Comparison of ENCODE assay signal across 9 cellular contexts in genomic region chr17:39622380-39623006, GRCh38. TPM values are rescaled to one million over a fixed set of nuclear protein-coding genes. Genes with fewer than 3 reads are reported as not detected.
A peak's percentile ranks its signal among the peaks of the same experiment; 100 is the strongest.
DNase-seq lines count a peak whose midpoint lies in the region; ATAC-seq, FAIRE-seq and TF ChIP-seq lines count a peak whose summit lies in the region.
"Had no signal": no experiment of that assay in that cellular context is flagged by ENCODE, and none has a peak within 500 bp of the region (broad histone marks: within the 10 kb centered on the region; RNA-seq: fewer than 3 reads in every experiment).

No MANE protein-coding gene starts in this region.

- peaks cover 22% of the 10 kb centered on the region for H3K27me3 ChIP-seq in CD4-positive, alpha-beta T cell (ENCODE audit: control insufficient read depth, insufficient read depth, low read length)
- no peaks in the 10 kb centered on the region for H3K27me3 ChIP-seq in HCT116 (ENCODE audit: insufficient read depth, low read length)
- H3K27me3 ChIP-seq in fibroblast of lung (ENCODE audit: control insufficient read depth, insufficient read depth, low read length), result peaks cover 41% of the 10 kb centered on the region

- CTCF ChIA-PET in CD4-positive, alpha-beta T cell (lab: Charles Lee), result interaction anchor here (0.6 to 3.6 kb wide), 35 partner anchors 9 to 358 kb away, joined by 3 to 66 read pairs (median 7); partner anchors contain the start of genes CDK12, IKZF3, MIEN1 and PGAP3
- CTCF ChIA-PET in HCT116 (lab: Charles Lee), result interaction anchor here (1.0 to 8.4 kb wide), 24 partner anchors 9 to 491 kb away, joined by 3 to 157 read pairs (median 9); no protein-coding TSS in a partner anchor

- no peak overlapping the region for H3K27ac ChIP-seq in CD4-positive, alpha-beta T cell (ENCODE audit: low read depth, low read length)
- no peak overlapping the region for H3K27ac ChIP-seq in HCT116 (ENCODE audit: low read depth, low read length)
- H3K27ac ChIP-seq in fibroblast of lung (ENCODE audit: insufficient read depth, low read length), result no peak overlapping the region
- H3K27ac ChIP-seq in kidney (ENCODE audit: low read depth in 2 of 2, low read length in 2 of 2), result no peak overlapping the region

- H2AFZ ChIP-seq in HCT116 (ENCODE audit: low read depth, low read length, poor library complexity, severe bottlenecking) (peak overlapping the region; percentile 90), fibroblast of lung (ENCODE audit: low read length) (no peak overlapping the region)

- H3K4me3 Mint-ChIP-seq in CD4-positive, alpha-beta T cell, result peak overlapping the region; percentile 62

- H3K79me2 ChIP-seq in HCT116 (ENCODE audit: insufficient read depth, low read length) (no peaks in the 10 kb centered on the region), fibroblast of lung (ENCODE audit: control insufficient read depth, insufficient read depth, low read length) (no peaks in the 10 kb centered on the region)

- TF ChIP-seq CTCF in CD4-positive, alpha-beta T cell (IDR thresholded peaks at IDR 0.05), result no peak
- TF ChIP-seq CTCF in HCT116 (IDR thresholded peaks at IDR 0.05 in 2 of 3, conservative IDR thresholded peaks at IDR 0.05 in 1 of 3; ENCODE audit: borderline replicate concordance in 1 of 3, insufficient read depth in 1 of 3, low read depth in 2 of 3, low read length in 2 of 3) (no peak), fibroblast of lung (conservative IDR thresholded peaks at IDR 0.05 in 1 of 2, IDR thresholded peaks at IDR 0.05 in 1 of 2; ENCODE audit: low read depth in 1 of 2, low read length in 2 of 2) (no peak), kidney (IDR thresholded peaks at IDR 0.05; ENCODE audit: borderline replicate concordance, extremely low read depth, insufficient read depth) (no peak)

- RAD21 ChIA-PET in HCT116 (lab: Charles Lee; ENCODE audit: low non-redundant PET in 1 of 2, low total read pairs in 2 of 2, uncharacterized antibody in 2 of 2, unreplicated experiment in 2 of 2), result interaction anchor here (1.0 to 2.7 kb wide), 7 partner anchors 11 to 96 kb away, joined by 3 to 15 read pairs (median 6); no protein-coding TSS in a partner anchor

- FAIRE-seq in kidney (lab: Jason Lieb, UNC), result no peak

- H3K36me3 ChIP-seq in HCT116 (ENCODE audit: control insufficient read depth in 1 of 2, insufficient read depth in 2 of 2, low read length in 2 of 2) (no peaks in the 10 kb centered on the region), fibroblast of lung (ENCODE audit: control insufficient read depth, insufficient read depth, low read length) (no peaks in the 10 kb centered on the region), kidney (ENCODE audit: control insufficient read depth in 1 of 2, insufficient read depth in 2 of 2, low read length in 2 of 2) (no peaks in the 10 kb centered on the region)

- ATAC-seq in CD4-positive, alpha-beta T cell (ENCODE audit: poor library complexity), result peak; percentile 51
- ATAC-seq in HCT116 (no peak), SK-N-SH treated with all-trans-retinoic acid at 6 μM for 48 hours (peak; percentile 5; the same call in 2 of the 3 replicates)

- H3K9ac ChIP-seq in HCT116 (ENCODE audit: low read length) (no peak overlapping the region), fibroblast of lung (ENCODE audit: insufficient read depth, low read length) (no peak overlapping the region), kidney (ENCODE audit: low read length in 2 of 2) (no peak overlapping the region)

- peaks cover 33% of the 10 kb centered on the region for H3K27me3 Mint-ChIP-seq in CD4-positive, alpha-beta T cell

- H3K4me2 ChIP-seq in HCT116 (ENCODE audit: low read length) (peak overlapping the region; percentile 70), fibroblast of lung (ENCODE audit: extremely low read depth, insufficient read depth, low read length) (peak overlapping the region; percentile 74)

- peaks cover 25% of the 10 kb centered on the region for H3K4me1 Mint-ChIP-seq in CD4-positive, alpha-beta T cell (ENCODE audit: low read depth)

- TF ChIP-seq RAD21 in HCT116 (IDR thresholded peaks at IDR 0.05; ENCODE audit: low read depth), result no peak

- H3K9me3 Mint-ChIP-seq in CD4-positive, alpha-beta T cell, result no peaks in the 10 kb centered on the region

- peak overlapping the region; percentile 74 for H3K27ac Mint-ChIP-seq in CD4-positive, alpha-beta T cell

- TF ChIP-seq POLR2A in HCT116 (IDR thresholded peaks at IDR 0.05; ENCODE audit: borderline replicate concordance, extremely low read depth, insufficient read depth, insufficient read length), result no peak

- no TSS peak for BruUV-seq in HCT116 (replicated peaks; lab: Mats Ljungman, UMichigan)

- no peak overlapping the region for H3K4me3 ChIP-seq in HCT116 (replicated peaks in 1 of 2; ENCODE audit: low read depth in 1 of 2, low read length in 2 of 2)
- H3K4me3 ChIP-seq in fibroblast of lung (replicated peaks in 1 of 4; ENCODE audit: control extremely low read depth in 1 of 4, insufficient read depth in 1 of 4, low read depth in 3 of 4, low read length in 4 of 4), result no peak overlapping the region
- H3K4me3 ChIP-seq in kidney (ENCODE audit: low read length in 2 of 2), result no peak overlapping the region

- H3K4me1 ChIP-seq in HCT116 (ENCODE audit: control insufficient read depth in 1 of 2, insufficient read depth in 2 of 2, low read length in 2 of 2), result peaks cover 14 to 29% of the 10 kb centered on the region in 2 experiments; a peak in 3 of 4 replicates
- H3K4me1 ChIP-seq in fibroblast of lung (ENCODE audit: control insufficient read depth, extremely low read depth, insufficient read depth, low read length), result no peaks in the 10 kb centered on the region
- peaks cover 3 to 11% of the 10 kb centered on the region in 2 donors for H3K4me1 ChIP-seq in kidney (ENCODE audit: control insufficient read depth in 1 of 2, insufficient read depth in 1 of 2, low read depth in 1 of 2, low read length in 2 of 2)

- POLR2A ChIA-PET in CD4-positive, alpha-beta T cell (lab: Charles Lee), result interaction anchor here (1.0 to 2.5 kb wide), 8 partner anchors 14 to 358 kb away, joined by 3 to 12 read pairs (median 6); partner anchors contain the start of genes MIEN1, PSMD3 and STARD3
- POLR2A ChIA-PET in HCT116 (lab: Charles Lee), result interaction anchor here (1.3 kb wide), 1 partner anchor 9 kb away, joined by 3 read pairs; no protein-coding TSS in a partner anchor

- H3K9me2 ChIP-seq in HCT116 (ENCODE audit: insufficient read depth), result no peaks in the 10 kb centered on the region

- intact Hi-C loops in CD4-positive, alpha-beta T cell (cut with DNase I, micrococcal nuclease), result loop anchor here (1.0 to 10.0 kb wide), 14 partner anchors 12 to 358 kb away; partner anchors contain the start of genes IKZF3 (in 2 of the 2), MIEN1 (in 2 of the 2), PNMT (in 1 of the 2) and PSMD3 (in 1 of the 2)
- intact Hi-C loops in HCT116 (cut with micrococcal nuclease) (loop anchor here (1.0 to 5.0 kb wide), 6 partner anchors 50 to 415 kb away; partner anchors contain the start of genes GRB7 and PSMD3), kidney (cut with DNase I) (loop anchor here (10.0 kb wide), 1 partner anchor 78 kb away; no protein-coding TSS in a partner anchor)

- H3K9me3 ChIP-seq in CD4-positive, alpha-beta T cell (ENCODE audit: control insufficient read depth, low read length), result no peaks in the 10 kb centered on the region
- H3K9me3 ChIP-seq in HCT116 (ENCODE audit: control insufficient read depth in 1 of 2, insufficient read depth in 1 of 2, low read depth in 1 of 2, low read length in 2 of 2), result no peaks in the 10 kb centered on the region
- H3K9me3 ChIP-seq in fibroblast of lung (ENCODE audit: control insufficient read depth, insufficient read depth, low read depth, low read length), result no peaks in the 10 kb centered on the region
- H3K9me3 ChIP-seq in kidney (ENCODE audit: control insufficient read depth in 1 of 2, low read length in 2 of 2), result no peaks in the 10 kb centered on the region

- H3K36me3 Mint-ChIP-seq in CD4-positive, alpha-beta T cell (ENCODE audit: low read depth), result no peaks in the 10 kb centered on the region

- H4K20me1 ChIP-seq in HCT116 (ENCODE audit: insufficient read depth) (no peaks in the 10 kb centered on the region), fibroblast of lung (ENCODE audit: control insufficient read depth, extremely low read depth, insufficient read depth, low read length) (no peaks in the 10 kb centered on the region)

- DNase-seq in CD4-positive, alpha-beta T cell, result peak in 2 of 10 experiments; percentile 13 to 28
- DNase-seq in HCT116 (ENCODE audit: low read depth, low spot score) (no peak), fibroblast of lung (ENCODE audit: low read depth in 2 of 2) (no peak), NCI-H69 (lab: John Stamatoyannopoulos, UW) (no peak), kidney (no peak), HuH-7.5 (ENCODE audit: low spot score) (no peak), SW 1271 (lab: John Stamatoyannopoulos, UW) (no peak)

RNA-seq across cellular contexts. Expression of gene PPP1R1B, which starts 4.3 kb away (rescaled TPM):
- under 1 TPM in 1 of 2 experiments, not detected in 1; 0.25 TPM for total RNA-seq in CD4-positive, alpha-beta T cell
- total RNA-seq in HCT116 (2021; ENCODE audit: unreplicated experiment) (0.49 TPM), fibroblast of lung (under 0.01 and 0.26 TPM in 2 replicates), kidney (31.1 TPM)
- 0.40 and 0.56 TPM in 2 replicates for polyA plus RNA-seq in HCT116 (2012)
- polyA plus RNA-seq in fibroblast of lung (0.05 TPM in 1 of 2 replicates, not detected in the other), kidney (ENCODE audit: insufficient read depth, low read depth, low replicate concordance) (22.9 TPM)
- polyA plus RNA-seq in fibroblast of lung (2012), result 0.08 TPM in 1 of 2 replicates, not detected in the other
- polyA minus RNA-seq in fibroblast of lung (ENCODE audit: low replicate concordance), result not detected in 2 replicates
- total RNA-seq: LHCN-M2 had no signal

RNA-seq across cellular contexts. Expression of gene STARD3, which starts 14.5 kb away (rescaled TPM):
- total RNA-seq in CD4-positive, alpha-beta T cell, result 10 to 100 TPM; 96.5 to 99.9 TPM
- total RNA-seq in HCT116 (2021; ENCODE audit: unreplicated experiment) (73.9 TPM), fibroblast of lung (28.0 and 31.7 TPM in 2 replicates), kidney (47.6 TPM)
- 66.5 and 74.4 TPM in 2 replicates for polyA plus RNA-seq in HCT116 (2012)
- polyA plus RNA-seq in fibroblast of lung (30.4 and 43.1 TPM in 2 replicates), kidney (ENCODE audit: insufficient read depth, low read depth, low replicate concordance) (32.1 TPM)
- 24.5 and 28.5 TPM in 2 replicates for polyA plus RNA-seq in fibroblast of lung (2012)
- 109 and 119 TPM in 2 replicates for polyA minus RNA-seq in fibroblast of lung (ENCODE audit: low replicate concordance)

RNA-seq across cellular contexts. Expression of gene NEUROD2, which starts 14.8 kb away (rescaled TPM):
- total RNA-seq in CD4-positive, alpha-beta T cell, result not detected
- total RNA-seq in HCT116 (2021; ENCODE audit: unreplicated experiment), result not detected
- polyA plus RNA-seq in HCT116 (2012), result 0.03 and 0.05 TPM in 2 replicates
- not detected in 2 replicates for total RNA-seq in fibroblast of lung
- polyA plus RNA-seq in fibroblast of lung, result not detected in 2 replicates
- not detected in 2 replicates for polyA plus RNA-seq in fibroblast of lung (2012)
- not detected in 2 replicates for polyA minus RNA-seq in fibroblast of lung (ENCODE audit: low replicate concordance)
- not detected for total RNA-seq in kidney
- polyA plus RNA-seq in kidney (ENCODE audit: insufficient read depth, low read depth, low replicate concordance), result not detected
- total RNA-seq: LHCN-M2 had no signal

RNA-seq across cellular contexts. Expression of gene TCAP, which starts 42.7 kb away (rescaled TPM):
- total RNA-seq in CD4-positive, alpha-beta T cell, result 1 to 10 TPM; 6.4 TPM
- total RNA-seq in HCT116 (2021; ENCODE audit: unreplicated experiment) (1.5 TPM), fibroblast of lung (0.17 and 0.26 TPM in 2 replicates), kidney (1.5 TPM)
- polyA plus RNA-seq in HCT116 (2012), result 0.77 and 1.0 TPM in 2 replicates
- polyA plus RNA-seq in fibroblast of lung (0.05 TPM in 1 of 2 replicates, not detected in the other), kidney (ENCODE audit: insufficient read depth, low read depth, low replicate concordance) (1.7 TPM)
- 0.09 and 0.16 TPM in 2 replicates for polyA plus RNA-seq in fibroblast of lung (2012)
- 0.19 and 1.2 TPM in 2 replicates for polyA minus RNA-seq in fibroblast of lung (ENCODE audit: low replicate concordance)

RNA-seq across cellular contexts. Expression of gene PNMT, which starts 45.8 kb away (rescaled TPM):
- total RNA-seq in CD4-positive, alpha-beta T cell, result under 1 TPM in 1 of 2 experiments, not detected in 1; 0.47 TPM
- total RNA-seq in HCT116 (2021; ENCODE audit: unreplicated experiment) (not detected), fibroblast of lung (not detected in 2 replicates), kidney (8.2 TPM)
- 0.09 and 0.10 TPM in 2 replicates for polyA plus RNA-seq in HCT116 (2012)
- polyA plus RNA-seq in fibroblast of lung (not detected in 2 replicates), kidney (ENCODE audit: insufficient read depth, low read depth, low replicate concordance) (2.0 TPM)
- polyA plus RNA-seq in fibroblast of lung (2012), result not detected in 2 replicates
- polyA minus RNA-seq in fibroblast of lung (ENCODE audit: low replicate concordance), result not detected in 2 replicates

Comparison
In these comparisons a context has a peak if more than half of its experiments do, and no peak if none do; other contexts are left out.
1. RNA of gene PPP1R1B, which starts 4.3 kb away (total RNA-seq): 31.1 TPM in kidney (single experiment); 0.49 TPM in HCT116 (single experiment), 0.25 TPM in CD4-positive, alpha-beta T cell and under 0.01 to 0.26 TPM in fibroblast of lung; every median in the first group is over 10 times any median in the second.